In genomic region chr1:180925471-180926051, GRCh38 we compare ENCODE assay signal across 1 cellular context.
TF ChIP-seq lines count a peak whose summit lies in the region.

No MANE protein-coding gene starts in this region.

TF ChIP-seq in WTC11, 78 proteins besides CTCF, POLR2A, EP300 and RAD21 (continued from another document):
- no peak for TF ChIP-seq E2F4 (CRISPR knock-in tag; IDR thresholded peaks at IDR 0.05; ENCODE audit: borderline replicate concordance, low read depth)
- TF ChIP-seq ATF6 (CRISPR knock-in tag; IDR thresholded peaks at IDR 0.05): no peak
- no peak for TF ChIP-seq KAT7 (CRISPR knock-in tag; IDR thresholded peaks at IDR 0.05; ENCODE audit: borderline replicate concordance)
- no peak for TF ChIP-seq ZNF317 (CRISPR knock-in tag; IDR thresholded peaks at IDR 0.05; ENCODE audit: borderline replicate concordance, low read depth)
- TF ChIP-seq TP53 (CRISPR knock-in tag; IDR thresholded peaks at IDR 0.05): no peak
- TF ChIP-seq ETV6 (CRISPR knock-in tag; IDR thresholded peaks at IDR 0.05): 0 out of 2 replicates have a peak, but pooled peaks have one; percentile 20
TF ChIP-seq in WTC11: peak in this region for 2.
